8 cellular contexts compared by ENCODE assay signal in genomic region chr14:35821546-35822411, GRCh38. TPM values are rescaled to one million over a fixed set of nuclear protein-coding genes. Genes with fewer than 3 reads are reported as not detected.
DNase-seq lines count a peak whose midpoint lies in the region; ATAC-seq and TF ChIP-seq lines count a peak whose summit lies in the region.

No MANE protein-coding gene starts in this region.

- H3K27ac ChIP-seq in upper lobe of right lung, result no peak overlapping the region

- H3K4me3 ChIP-seq in HAP-1 (no peak overlapping the region), fibroblast of the aortic adventitia (ENCODE audit: low read depth, low read length) (no peak overlapping the region), upper lobe of right lung (no peak overlapping the region)

- ATAC-seq in upper lobe of right lung (no peak), GM18870 (IDR thresholded peaks at IDR 0.05; ENCODE audit: unreplicated experiment) (no peak), GM19328 (IDR thresholded peaks at IDR 0.05; ENCODE audit: unreplicated experiment) (no peak)

- H3K27me3 Mint-ChIP-seq in activated CD4-positive, alpha-beta memory T cell treated with anti-CD3 and anti-CD28 coated beads for 36 hours, result no peaks in the 10 kb centered on the region

- intact Hi-C loops in upper lobe of right lung (cut with DNase I), result no loop called here
- intact Hi-C loops in activated CD4-positive, alpha-beta memory T cell treated with anti-CD3 and anti-CD28 coated beads for 36 hours (cut with micrococcal nuclease), result no loop called here

- no peak overlapping the region for H3K4me3 Mint-ChIP-seq in activated CD4-positive, alpha-beta memory T cell treated with anti-CD3 and anti-CD28 coated beads for 36 hours

- peaks cover 6% of the 10 kb centered on the region; the same call in 1 of the 2 replicates for H3K4me1 ChIP-seq in HAP-1
- no peaks in the 10 kb centered on the region for H3K4me1 ChIP-seq in upper lobe of right lung

- H3K9me3 Mint-ChIP-seq in activated CD4-positive, alpha-beta memory T cell treated with anti-CD3 and anti-CD28 coated beads for 36 hours, result no peaks in the 10 kb centered on the region

- POLR2A ChIA-PET in activated CD4-positive, alpha-beta memory T cell treated with anti-CD3 and anti-CD28 coated beads for 36 hours (lab: Charles Lee), result no interaction called here

- TF ChIP-seq CTCF in fibroblast of the aortic adventitia (IDR thresholded peaks at IDR 0.05; ENCODE audit: insufficient read depth, low read length) (peak; percentile 90), upper lobe of right lung (IDR thresholded peaks at IDR 0.05) (peak; percentile 85)

- DNase-seq in D341Med (ENCODE audit: low spot score), result peak; percentile 50
- peak; percentile 57 to 64 for DNase-seq in HAP-1 (ENCODE audit: low spot score in 2 of 2)
- peak; percentile 30 for DNase-seq in RPMI8226
- peak; percentile 59 for DNase-seq in fibroblast of the aortic adventitia (ENCODE audit: low read depth)
- no peak for DNase-seq in upper lobe of right lung
- DNase-seq in activated CD4-positive, alpha-beta memory T cell treated with anti-CD3 and anti-CD28 coated beads for 36 hours, result no peak

- in situ Hi-C loops in HAP-1 (cut with MboI; ENCODE audit: low sequenced_read_pairs), result no loop called here

- no peak overlapping the region for H3K27ac Mint-ChIP-seq in activated CD4-positive, alpha-beta memory T cell treated with anti-CD3 and anti-CD28 coated beads for 36 hours

- no peaks in the 10 kb centered on the region for H3K36me3 Mint-ChIP-seq in activated CD4-positive, alpha-beta memory T cell treated with anti-CD3 and anti-CD28 coated beads for 36 hours

- CTCF ChIA-PET in activated CD4-positive, alpha-beta memory T cell treated with anti-CD3 and anti-CD28 coated beads for 36 hours (lab: Charles Lee), result interaction anchor here (0.8 to 2.1 kb wide), 9 partner anchors 9 to 290 kb away, joined by 3 to 10 read pairs (median 3); partner anchors contain the start of gene RALGAPA1

- no peaks in the 10 kb centered on the region for H3K27me3 ChIP-seq in HAP-1 (ENCODE audit: low read depth)
- no peaks in the 10 kb centered on the region for H3K27me3 ChIP-seq in upper lobe of right lung

- H3K9me3 ChIP-seq in HAP-1 (no peaks in the 10 kb centered on the region), upper lobe of right lung (no peaks in the 10 kb centered on the region)

- H3K36me3 ChIP-seq in HAP-1 (replicated peaks) (no peaks in the 10 kb centered on the region), upper lobe of right lung (no peaks in the 10 kb centered on the region)

- H3K4me1 Mint-ChIP-seq in activated CD4-positive, alpha-beta memory T cell treated with anti-CD3 and anti-CD28 coated beads for 36 hours (ENCODE audit: low read depth), result peaks cover 3% of the 10 kb centered on the region

RNA-seq across cellular contexts. Expression of gene BRMS1L, which starts 4.4 kb away (rescaled TPM):
- total RNA-seq in fibroblast of the aortic adventitia (ENCODE audit: low replicate concordance) (3.8 and 5.6 TPM in 2 replicates), upper lobe of right lung (7.0 TPM)
- 1 to 10 TPM; 5.6 to 6.1 TPM for total RNA-seq in activated CD4-positive, alpha-beta memory T cell treated with anti-CD3 and anti-CD28 coated beads for 36 hours

RNA-seq across cellular contexts. Expression of gene RALGAPA1, which starts 12.7 kb away (rescaled TPM):
- total RNA-seq in fibroblast of the aortic adventitia (ENCODE audit: low replicate concordance) (26.9 and 52.5 TPM in 2 replicates), upper lobe of right lung (58.9 TPM)
- 10 to 100 TPM; 23.0 to 26.7 TPM for total RNA-seq in activated CD4-positive, alpha-beta memory T cell treated with anti-CD3 and anti-CD28 coated beads for 36 hours

Comparison
In these comparisons a context has a peak if more than half of its experiments do, and no peak if none do; other contexts are left out.
1. DNase-seq: peak in D341Med (single experiment), HAP-1 (2 of 2), RPMI8226 (single experiment) and fibroblast of the aortic adventitia (single experiment); none in upper lobe of right lung (single experiment) and activated CD4-positive, alpha-beta memory T cell treated with anti-CD3 and anti-CD28 coated beads for 36 hours (single experiment).